In genomic region chr7:138979226-138979979, GRCh38 we compare ENCODE assay signal across 1 cellular context.
TF ChIP-seq lines count a peak whose summit lies in the region.

No MANE protein-coding gene starts in this region.

TF ChIP-seq in GM23338, 12 proteins besides CTCF, POLR2A, EP300 and RAD21 (continued from another document):
- TF ChIP-seq ZNF462 (CRISPR knock-in tag; IDR thresholded peaks at IDR 0.05) (no peak), REST (IDR thresholded peaks at IDR 0.05; ENCODE audit: unreplicated experiment) (no peak), CREB1 (CRISPR knock-in tag; IDR thresholded peaks at IDR 0.05; ENCODE audit: low read depth) (no peak), ZNF331 (CRISPR knock-in tag; IDR thresholded peaks at IDR 0.05; ENCODE audit: low read depth) (no peak)
TF ChIP-seq in GM23338: peak in this region for 0.
